In genomic region chr11:33935466-33935865, GRCh38 we compare ENCODE assay signal across 21 cellular contexts. TPM values are rescaled to one million over a fixed set of nuclear protein-coding genes. Genes with fewer than 3 reads are reported as not detected.
A peak's percentile ranks its signal among the peaks of the same experiment; 100 is the strongest.
DNase-seq lines count a peak whose midpoint lies in the region; FAIRE-seq and TF ChIP-seq lines count a peak whose summit lies in the region.
"Had no signal": no experiment of that assay in that cellular context is flagged by ENCODE, and none has a peak within 500 bp of the region (broad histone marks: within the 10 kb centered on the region; RNA-seq: fewer than 3 reads in every experiment).

No MANE protein-coding gene starts in this region.

- H3K27ac Mint-ChIP-seq in neural progenitor cell, result no peak overlapping the region
- H3K27ac Mint-ChIP-seq in progenitor cell of endocrine pancreas, result no peak overlapping the region

- H2AFZ ChIP-seq in Loucy (ENCODE audit: low read length) (peak overlapping the region; percentile 20; the same call in 1 of the 2 replicates), neural progenitor cell (replicated peaks) (no peak overlapping the region)
- H2AFZ ChIP-seq: GM23248 had no signal

- H3F3A ChIP-seq in Loucy (ENCODE audit: low read depth) (no peaks in the 10 kb centered on the region), neural progenitor cell (ENCODE audit: low read depth) (no peaks in the 10 kb centered on the region)

- H3K36me3 ChIP-seq in BLaER1 (peaks cover 3% of the 10 kb centered on the region; the same call in 1 of the 2 replicates), Loucy (ENCODE audit: insufficient read depth, low read length) (no peaks in the 10 kb centered on the region), neural progenitor cell (no peaks in the 10 kb centered on the region), kidney (ENCODE audit: control insufficient read depth in 1 of 2, insufficient read depth in 2 of 2, low read length in 2 of 2) (no peaks in the 10 kb centered on the region)

- H3K9me3 Mint-ChIP-seq in neural progenitor cell (no peaks in the 10 kb centered on the region), progenitor cell of endocrine pancreas (ENCODE audit: low read depth) (peaks cover 4% of the 10 kb centered on the region)

- H3K27me3 Mint-ChIP-seq in neural progenitor cell (ENCODE audit: insufficient read depth, low read depth) (peaks cover 10% of the 10 kb centered on the region), progenitor cell of endocrine pancreas (peaks cover 3% of the 10 kb centered on the region)

- no peak for TF ChIP-seq CTCF in Loucy (conservative IDR thresholded peaks at IDR 0.05; ENCODE audit: low read length)
- no peak for TF ChIP-seq CTCF in neural progenitor cell (IDR thresholded peaks at IDR 0.05)
- no peak for TF ChIP-seq CTCF in progenitor cell of endocrine pancreas (IDR thresholded peaks at IDR 0.05; ENCODE audit: unreplicated experiment)
- no peak for TF ChIP-seq CTCF in kidney (IDR thresholded peaks at IDR 0.05; ENCODE audit: borderline replicate concordance, extremely low read depth, insufficient read depth)

- H3K9me3 ChIP-seq in BLaER1 (peaks cover 26% of the 10 kb centered on the region), Loucy (ENCODE audit: insufficient read depth, low read depth, low read length) (no peaks in the 10 kb centered on the region; the same call in 1 of the 2 replicates), neural progenitor cell (ENCODE audit: low read depth) (no peaks in the 10 kb centered on the region), kidney (ENCODE audit: control insufficient read depth in 1 of 2, low read length in 2 of 2) (no peaks in the 10 kb centered on the region)

- no peaks in the 10 kb centered on the region for H3K36me3 Mint-ChIP-seq in neural progenitor cell
- H3K36me3 Mint-ChIP-seq in progenitor cell of endocrine pancreas (ENCODE audit: insufficient read depth), result no peaks in the 10 kb centered on the region

- FAIRE-seq in kidney (lab: Jason Lieb, UNC), result no peak
- FAIRE-seq: A204.1, RCC 7860 had no signal

- H3K4me1 Mint-ChIP-seq in neural progenitor cell, result peaks cover 25% of the 10 kb centered on the region
- H3K4me1 Mint-ChIP-seq in progenitor cell of endocrine pancreas (ENCODE audit: low read depth), result peaks cover 20% of the 10 kb centered on the region

- H3K4me2 ChIP-seq in BLaER1 (peak overlapping the region; percentile 52), Loucy (ENCODE audit: low read depth, low read length, poor library complexity, severe bottlenecking) (no peak overlapping the region), neural progenitor cell (no peak overlapping the region)

- no peak overlapping the region for H3K4me3 Mint-ChIP-seq in neural progenitor cell
- H3K4me3 Mint-ChIP-seq in progenitor cell of endocrine pancreas (ENCODE audit: low read depth), result no peak overlapping the region

- no peaks in the 10 kb centered on the region for H4K20me1 ChIP-seq in BLaER1
- H4K20me1 ChIP-seq in Loucy (ENCODE audit: insufficient read depth, low read length, poor library complexity, severe bottlenecking), result no peaks in the 10 kb centered on the region
- H4K20me1 ChIP-seq in neural progenitor cell (ENCODE audit: low read depth), result no peaks in the 10 kb centered on the region

- H3K27me3 ChIP-seq in BLaER1, result no peaks in the 10 kb centered on the region
- no peaks in the 10 kb centered on the region for H3K27me3 ChIP-seq in Loucy (ENCODE audit: insufficient read depth, low read length, poor library complexity, severe bottlenecking)
- H3K27me3 ChIP-seq in neural progenitor cell, result no peaks in the 10 kb centered on the region

- H3K9me2 ChIP-seq in Loucy (replicated peaks; ENCODE audit: low read depth, low read length), result no peaks in the 10 kb centered on the region

- H3K4me3 ChIP-seq in BLaER1, result no peak overlapping the region
- H3K4me3 ChIP-seq in Loucy (ENCODE audit: low read length, poor library complexity, severe bottlenecking), result no peak overlapping the region
- no peak overlapping the region for H3K4me3 ChIP-seq in neural progenitor cell
- no peak overlapping the region for H3K4me3 ChIP-seq in kidney (ENCODE audit: low read length in 2 of 2)
- H3K4me3 ChIP-seq: GM23248 had no signal

- DNase-seq in left kidney (ENCODE audit: low read depth, low spot score) (peak; percentile 81), neural progenitor cell (ENCODE audit: low spot score) (peak; percentile 13), T1000 (lab: John Stamatoyannopoulos, UW) (no peak), hypothalamus (lab: John Stamatoyannopoulos, UW) (no peak), progenitor cell of endocrine pancreas (ENCODE audit: low spot score, unreplicated experiment) (no peak), kidney (no peak)
- DNase-seq: EL, GM23248, HCEC 1CT, KG1, NCI-H1105, NCI-H146, NCI-H2029, NCI-H2227 treated with DMSO at 0.1 percent for 48 hours, NCI-H510A, NCI-H748 treated with DMSO at 0.1 percent for 48 hours had no signal

- intact Hi-C loops in kidney (cut with DNase I), result no loop called here

- no peak overlapping the region for H3K27ac ChIP-seq in BLaER1
- no peak overlapping the region for H3K27ac ChIP-seq in neural progenitor cell
- no peak overlapping the region for H3K27ac ChIP-seq in kidney (ENCODE audit: low read depth in 2 of 2, low read length in 2 of 2)
- H3K27ac ChIP-seq: GM23248 had no signal

- H3K9ac ChIP-seq in BLaER1, result no peak overlapping the region
- no peak overlapping the region for H3K9ac ChIP-seq in Loucy (ENCODE audit: low read depth, low read length, poor library complexity, severe bottlenecking)
- H3K9ac ChIP-seq in neural progenitor cell, result no peak overlapping the region
- H3K9ac ChIP-seq in kidney (ENCODE audit: low read length in 2 of 2), result no peak overlapping the region
- H3K9ac ChIP-seq: GM23248 had no signal

- H3K79me2 ChIP-seq in Loucy (ENCODE audit: insufficient read depth, low read length) (no peaks in the 10 kb centered on the region), neural progenitor cell (ENCODE audit: low read depth) (no peaks in the 10 kb centered on the region)

- H3K4me1 ChIP-seq in BLaER1 (peaks cover 50% of the 10 kb centered on the region), Loucy (ENCODE audit: insufficient read depth, low read length, poor library complexity, severe bottlenecking) (peaks cover 36% of the 10 kb centered on the region), neural progenitor cell (peaks cover 6% of the 10 kb centered on the region), kidney (ENCODE audit: control insufficient read depth in 1 of 2, insufficient read depth in 1 of 2, low read depth in 1 of 2, low read length in 2 of 2) (peaks cover 19 to 28% of the 10 kb centered on the region in 2 donors)

RNA-seq across cellular contexts. Expression of gene LMO2, which starts 43.6 kb away (rescaled TPM):
- total RNA-seq in neural progenitor cell (ENCODE audit: low replicate concordance), result 0.92 and 2.0 TPM in 2 replicates
- total RNA-seq in progenitor cell of endocrine pancreas, result 0.36 and 0.55 TPM in 2 replicates
- total RNA-seq in kidney, result 60.6 TPM
- 57.1 TPM for polyA plus RNA-seq in kidney (ENCODE audit: insufficient read depth, low read depth, low replicate concordance)
- total RNA-seq: GM23248, SK-MEL-5 had no signal
- polyA plus RNA-seq: GM23248 had no signal

Comparison
In these comparisons a context has a peak if more than half of its experiments do, and no peak if none do; other contexts are left out.
1. DNase-seq: peak in left kidney (single experiment) and neural progenitor cell (single experiment); none in T1000 (single experiment), hypothalamus (0 of 51), progenitor cell of endocrine pancreas (single experiment) and kidney (single experiment).
2. RNA of gene LMO2, which starts 43.6 kb away (total RNA-seq): 60.6 TPM in kidney (single experiment); 0.92 to 2.0 TPM in neural progenitor cell and 0.36 to 0.55 TPM in progenitor cell of endocrine pancreas; every median in the first group is over 10 times any median in the second.